ENCODE assay signal across 9 cellular contexts in genomic region chrX:107741318-107741813, GRCh38. TPM values are rescaled to one million over a fixed set of nuclear protein-coding genes. Genes with fewer than 3 reads are reported as not detected.
A peak's percentile ranks its signal among the peaks of the same experiment; 100 is the strongest.
DNase-seq lines count a peak whose midpoint lies in the region; ATAC-seq and TF ChIP-seq lines count a peak whose summit lies in the region.
"Had no signal": no experiment of that assay in that cellular context is flagged by ENCODE, and none has a peak within 500 bp of the region (broad histone marks: within the 10 kb centered on the region; RNA-seq: fewer than 3 reads in every experiment).

No MANE protein-coding gene starts in this region.

- WGBS in sigmoid colon, 2 donors = 35 to 48% methylated on average over 7 of the region's 7 CpGs

- H3K36me3 Mint-ChIP-seq in dendritic cell treated with granulocyte-macrophage colony-stimulating factor and Interleukin-4, amounts not matched to agents 40 ng/mL and 50 ng/mL, for 4 days (ENCODE audit: low read depth) = no peaks in the 10 kb centered on the region

- no peak for TF ChIP-seq POLR2A in sigmoid colon (IDR thresholded peaks at IDR 0.05)

- H3K9me3 ChIP-seq in sigmoid colon = no peaks in the 10 kb centered on the region

- H3K27ac ChIP-seq in sigmoid colon = peak overlapping the region; percentile 88 to 93 (median 91)

- peak overlapping the region; percentile 44 for H3K4me3 Mint-ChIP-seq in dendritic cell treated with granulocyte-macrophage colony-stimulating factor and Interleukin-4, amounts not matched to agents 40 ng/mL and 50 ng/mL, for 4 days

- H3K4me1 Mint-ChIP-seq in dendritic cell treated with granulocyte-macrophage colony-stimulating factor and Interleukin-4, amounts not matched to agents 40 ng/mL and 50 ng/mL, for 4 days (ENCODE audit: low read depth) = peaks cover 18% of the 10 kb centered on the region

- H3K27me3 ChIP-seq in sigmoid colon = no peaks in the 10 kb centered on the region

- DNase-seq in sigmoid colon (no peak), mucosa of gallbladder (ENCODE audit: low spot score) (no peak), putamen (ENCODE audit: low spot score) (no peak), sciatic nerve (ENCODE audit: low spot score) (no peak)

- H3K27ac Mint-ChIP-seq in dendritic cell treated with granulocyte-macrophage colony-stimulating factor and Interleukin-4, amounts not matched to agents 40 ng/mL and 50 ng/mL, for 4 days = peak overlapping the region; percentile 70

- peak overlapping the region in 1 of 4 donors; percentile 30 for H3K4me3 ChIP-seq in sigmoid colon

- TF ChIP-seq EP300 in sigmoid colon (IDR thresholded peaks at IDR 0.05) = no peak

- no peaks in the 10 kb centered on the region for H3K9me3 Mint-ChIP-seq in dendritic cell treated with granulocyte-macrophage colony-stimulating factor and Interleukin-4, amounts not matched to agents 40 ng/mL and 50 ng/mL, for 4 days

- intact Hi-C loops in dendritic cell treated with granulocyte-macrophage colony-stimulating factor and Interleukin-4, amounts not matched to agents 40 ng/mL and 50 ng/mL, for 4 days (cut with micrococcal nuclease) = no loop called here
- intact Hi-C loops in sigmoid colon (cut with DNase I) (loop anchor here (2.0 kb wide), 1 partner anchor 23 kb away; no protein-coding TSS in a partner anchor), sciatic nerve (cut with DNase I) (no loop called here)

- peaks cover 27% of the 10 kb centered on the region for H3K27me3 Mint-ChIP-seq in dendritic cell treated with granulocyte-macrophage colony-stimulating factor and Interleukin-4, amounts not matched to agents 40 ng/mL and 50 ng/mL, for 4 days

- no peak for TF ChIP-seq CTCF in sigmoid colon (IDR thresholded peaks at IDR 0.05)

- no peaks in the 10 kb centered on the region for H3K36me3 ChIP-seq in sigmoid colon

- ATAC-seq in GM21360 (IDR thresholded peaks at IDR 0.05; ENCODE audit: unreplicated experiment) (peak; percentile 9), HG03521 (IDR thresholded peaks at IDR 0.05; ENCODE audit: unreplicated experiment) (peak; percentile 19), GM18870 (IDR thresholded peaks at IDR 0.05; ENCODE audit: unreplicated experiment) (no peak), sciatic nerve (no peak)

- peaks cover 0 to 52% (median 47%) of the 10 kb centered on the region in 4 donors for H3K4me1 ChIP-seq in sigmoid colon

RNA-seq across cellular contexts. Expression of gene TSC22D3, which starts 34.2 kb away (rescaled TPM):
- 100 to 1,000 TPM; 232 to 551 (median 473) TPM for total RNA-seq in sigmoid colon
- polyA plus RNA-seq in sigmoid colon = 100 to 1,000 TPM in 1 of 3 donors, 10 to 100 TPM in 2; 40.5 to 272 (median 64.9) TPM
- total RNA-seq in mucosa of gallbladder = 218 TPM
- 93.5 TPM for total RNA-seq in sciatic nerve

RNA-seq across cellular contexts. Expression of gene NCBP2L, which starts 36.2 kb away (rescaled TPM):
- total RNA-seq in sigmoid colon (not detected), mucosa of gallbladder (not detected), sciatic nerve (not detected)
- polyA plus RNA-seq in sigmoid colon = not detected
- total RNA-seq: kidney epithelial cell had no signal

Comparison
In these comparisons a context has a peak if more than half of its experiments do, and no peak if none do; other contexts are left out.
1. ATAC-seq: peak in GM21360 (single experiment) and HG03521 (single experiment); none in GM18870 (single experiment) and sciatic nerve (single experiment).